28 cellular contexts compared by ENCODE assay signal in genomic region chr3:102614580-102614979, GRCh38.
"Had no signal": no experiment of that assay in that cellular context is flagged by ENCODE, and none has a peak within 500 bp of the region (broad histone marks: within the 10 kb centered on the region; RNA-seq: fewer than 3 reads in every experiment).

No MANE protein-coding gene starts in this region.

- H3K36me3 ChIP-seq: adrenal gland, breast epithelium, Peyer's patch, SJSA1 had no signal

- H3K4me3 ChIP-seq: adrenal gland, body of pancreas, breast epithelium, coronary artery, Peyer's patch, SJSA1 had no signal

- H3K9me3 ChIP-seq: adrenal gland, body of pancreas, Peyer's patch, SJSA1 had no signal

- H3K27ac ChIP-seq: adrenal gland, body of pancreas, breast epithelium, coronary artery, Peyer's patch, SJSA1, VCaP had no signal

- H3K4me1 ChIP-seq: adrenal gland, body of pancreas, breast epithelium, Peyer's patch, SJSA1 had no signal

- H3K27me3 ChIP-seq: adrenal gland, body of pancreas, breast epithelium, Peyer's patch, SJSA1 had no signal

- DNase-seq: activated CD4-positive, alpha-beta memory T cell treated with anti-CD3 and anti-CD28 coated beads, Interleukin-2, amount 10 ng/mL, durations not matched to agents 7 days and 5 days; activated CD4-positive, alpha-beta T cell treated with anti-CD3 and anti-CD28 coated beads for 1 hour; activated CD4-positive, alpha-beta T cell treated with anti-CD3 and anti-CD28 coated beads for 48 hours; activated CD4-positive, CD25-positive, alpha-beta regulatory T cell; activated gamma-delta T cell; activated naive CD4-positive, alpha-beta T cell treated with anti-CD3 and anti-CD28 coated beads for 36 hours; activated T-cell treated with anti-CD3 and anti-CD28 coated beads, Interleukin-2, amount 50 U/mL, for 24 hours; adrenal gland; body of pancreas; Karpas-422; KBM-7; NCI-H1105; NCI-H187; NCI-H2029 treated with DMSO at 0.1 percent for 48 hours; NCI-H345; NCI-H524 treated with DMSO at 0.1 percent for 48 hours; NCI-H82; NK-92 treated with Interleukin-12 subunit alpha and Interleukin-12 subunit beta, amount 100 ng/mL, for 24 hours; PC-3; Peyer's patch; RPMI8226; SHP77 treated with DMSO at 0.1 percent for 48 hours; T-cell; T-helper 17 cell had no signal
